ENCODE assay signal across 15 cellular contexts in the genomic region with DNA sequence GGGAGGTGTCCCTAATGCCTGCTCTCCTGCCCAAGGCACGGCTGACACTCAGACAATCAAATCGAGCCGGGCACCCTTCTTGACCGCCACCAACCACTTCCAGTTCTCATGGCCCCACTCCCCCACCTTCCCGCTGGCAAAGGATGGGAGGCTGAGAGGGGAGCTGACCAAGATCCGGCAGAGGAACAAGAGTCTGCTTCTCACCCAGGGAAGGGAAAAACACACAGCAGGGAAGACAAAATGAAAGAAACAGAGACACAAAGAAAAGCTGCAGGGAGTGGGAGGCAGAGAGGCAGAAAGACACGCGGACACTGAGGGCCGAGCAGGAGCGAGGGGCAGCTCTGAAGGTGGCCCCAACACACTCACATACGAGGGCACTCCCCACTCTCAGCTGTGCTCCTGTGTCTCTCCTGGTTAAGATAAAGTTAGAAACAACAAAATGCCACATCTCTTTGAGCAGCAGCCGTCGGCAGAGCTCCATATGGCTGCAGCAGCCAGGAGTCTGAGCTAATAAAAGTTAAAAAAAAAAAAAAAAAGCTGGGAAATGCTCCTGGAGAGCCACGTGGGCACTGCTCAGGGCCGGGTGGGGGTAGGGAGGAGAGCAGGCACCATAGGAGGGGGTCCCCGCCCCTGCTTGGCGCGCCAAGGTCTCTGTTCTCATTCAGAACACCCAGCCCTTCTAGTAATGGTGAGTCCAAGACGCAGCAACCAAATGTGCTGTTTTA. TPM values are rescaled to one million over a fixed set of nuclear protein-coding genes. Genes with fewer than 3 reads are reported as not detected.
DNase-seq lines count a peak whose midpoint lies in the region; ATAC-seq and TF ChIP-seq lines count a peak whose summit lies in the region.
"Had no signal": no experiment of that assay in that cellular context is flagged by ENCODE, and none has a peak within 500 bp of the region (broad histone marks: within the 10 kb centered on the region; RNA-seq: fewer than 3 reads in every experiment).

No MANE protein-coding gene starts in this region.

- H3K27ac ChIP-seq in thoracic aorta = no peak overlapping the region
- H3K27ac ChIP-seq: left ventricle myocardium inferior had no signal

- TF ChIP-seq CTCF in brain (conservative IDR thresholded peaks at IDR 0.05) (no peak), thoracic aorta (IDR thresholded peaks at IDR 0.05) (no peak)

- no peaks in the 10 kb centered on the region for H3K9me3 Mint-ChIP-seq in brain
- H3K9me3 Mint-ChIP-seq: activated CD8-positive, alpha-beta T cell treated with anti-CD3 and anti-CD28 coated beads for 36 hours; activated T-helper 2 cell treated with anti-CD3 and anti-CD28 coated beads, Interferon-gamma antibody, Interleukin-2, Interleukin-4, amounts not matched to agents 10 μg/mL and 5 μg/mL and 100 μg/mL, durations not matched to agents 14 hours and 24 hours and 36 hours; naive thymus-derived CD8-positive, alpha-beta T cell; stimulated activated naive CD8-positive, alpha-beta T cell treated with anti-CD3 and anti-CD28 coated beads, Interleukin-15, Interleukin-2, amounts not matched to agents 100 ng/mL and 50 ng/mL, for 24 hours had no signal

- DNase-seq in DMS79 treated with DMSO at 0.1 percent for 48 hours (lab: John Stamatoyannopoulos, UW) = peak; percentile 18
- no peak for DNase-seq in DMS79 (lab: John Stamatoyannopoulos, UW)
- DNase-seq in medulla oblongata (ENCODE audit: extremely low spot score) = peak; percentile 35
- DNase-seq in thoracic aorta (ENCODE audit: low spot score) = no peak
- no peak for DNase-seq in T-helper 9 cell
- DNase-seq: 8988T; activated CD8-positive, alpha-beta T cell treated with anti-CD3 and anti-CD28 coated beads for 36 hours; left ventricle myocardium inferior; MM.1S had no signal

- peak overlapping the region; percentile 93 to 99 (median 99) for H3K27ac Mint-ChIP-seq in brain
- H3K27ac Mint-ChIP-seq: activated CD8-positive, alpha-beta T cell treated with anti-CD3 and anti-CD28 coated beads for 36 hours; activated T-helper 2 cell treated with anti-CD3 and anti-CD28 coated beads, Interferon-gamma antibody, Interleukin-2, Interleukin-4, amounts not matched to agents 10 μg/mL and 5 μg/mL and 100 μg/mL, durations not matched to agents 14 hours and 24 hours and 36 hours; naive thymus-derived CD8-positive, alpha-beta T cell; stimulated activated naive CD8-positive, alpha-beta T cell treated with anti-CD3 and anti-CD28 coated beads, Interleukin-15, Interleukin-2, amounts not matched to agents 100 ng/mL and 50 ng/mL, for 24 hours had no signal

- no peaks in the 10 kb centered on the region for H3K36me3 ChIP-seq in thoracic aorta
- H3K36me3 ChIP-seq: left ventricle myocardium inferior had no signal

- H3K27me3 Mint-ChIP-seq in brain = no peaks in the 10 kb centered on the region
- H3K27me3 Mint-ChIP-seq: activated CD8-positive, alpha-beta T cell treated with anti-CD3 and anti-CD28 coated beads for 36 hours; naive thymus-derived CD8-positive, alpha-beta T cell; stimulated activated naive CD8-positive, alpha-beta T cell treated with anti-CD3 and anti-CD28 coated beads, Interleukin-15, Interleukin-2, amounts not matched to agents 100 ng/mL and 50 ng/mL, for 24 hours had no signal

- H3K27me3 ChIP-seq in thoracic aorta (replicated peaks; ENCODE audit: insufficient read depth) = no peaks in the 10 kb centered on the region

- no peaks in the 10 kb centered on the region for H3K36me3 Mint-ChIP-seq in brain
- H3K36me3 Mint-ChIP-seq: naive thymus-derived CD8-positive, alpha-beta T cell had no signal

- no peaks in the 10 kb centered on the region for H3K9me3 ChIP-seq in thoracic aorta
- H3K9me3 ChIP-seq: left ventricle myocardium inferior had no signal

- ATAC-seq in thoracic aorta (ENCODE audit: insufficient number of reproducible peaks, low FRiP score, low read depth) (no peak), HG02938 (IDR thresholded peaks at IDR 0.05; ENCODE audit: unreplicated experiment) (no peak), HG03095 (IDR thresholded peaks at IDR 0.05; ENCODE audit: unreplicated experiment) (no peak)
- ATAC-seq: activated CD8-positive, alpha-beta T cell treated with anti-CD3 and anti-CD28 coated beads for 36 hours; naive thymus-derived CD8-positive, alpha-beta T cell had no signal

- peak overlapping the region; percentile 72 to 84 (median 76) for H3K4me3 Mint-ChIP-seq in brain
- H3K4me3 Mint-ChIP-seq: activated CD8-positive, alpha-beta T cell treated with anti-CD3 and anti-CD28 coated beads for 36 hours; naive thymus-derived CD8-positive, alpha-beta T cell; stimulated activated naive CD8-positive, alpha-beta T cell treated with anti-CD3 and anti-CD28 coated beads, Interleukin-15, Interleukin-2, amounts not matched to agents 100 ng/mL and 50 ng/mL, for 24 hours had no signal

- peaks cover 69% of the 10 kb centered on the region for H3K4me1 Mint-ChIP-seq in brain

- peaks cover 17 to 39% of the 10 kb centered on the region in 2 donors for H3K4me1 ChIP-seq in thoracic aorta (ENCODE audit: control insufficient read depth in 1 of 2, low read depth in 2 of 2)

- H3K4me3 ChIP-seq in thoracic aorta = peak overlapping the region; percentile 62
- H3K4me3 ChIP-seq: left ventricle myocardium inferior had no signal

RNA-seq across cellular contexts. Expression of gene LRRC75A, which starts 7.4 kb away (rescaled TPM):
- 38.0 TPM for polyA plus RNA-seq in brain (ENCODE audit: insufficient read depth, low read depth, low replicate concordance)
- total RNA-seq in thoracic aorta = 1 to 10 TPM; 3.7 to 4.0 TPM

Comparison
In these comparisons a context has a peak if more than half of its experiments do, and no peak if none do; other contexts are left out.
1. DNase-seq: peak in DMS79 treated with DMSO at 0.1 percent for 48 hours (single experiment) and medulla oblongata (single experiment); none in DMS79 (single experiment), thoracic aorta (single experiment) and T-helper 9 cell (single experiment).